Comparison of ENCODE assay signal across 1 cellular context in the genomic region with DNA sequence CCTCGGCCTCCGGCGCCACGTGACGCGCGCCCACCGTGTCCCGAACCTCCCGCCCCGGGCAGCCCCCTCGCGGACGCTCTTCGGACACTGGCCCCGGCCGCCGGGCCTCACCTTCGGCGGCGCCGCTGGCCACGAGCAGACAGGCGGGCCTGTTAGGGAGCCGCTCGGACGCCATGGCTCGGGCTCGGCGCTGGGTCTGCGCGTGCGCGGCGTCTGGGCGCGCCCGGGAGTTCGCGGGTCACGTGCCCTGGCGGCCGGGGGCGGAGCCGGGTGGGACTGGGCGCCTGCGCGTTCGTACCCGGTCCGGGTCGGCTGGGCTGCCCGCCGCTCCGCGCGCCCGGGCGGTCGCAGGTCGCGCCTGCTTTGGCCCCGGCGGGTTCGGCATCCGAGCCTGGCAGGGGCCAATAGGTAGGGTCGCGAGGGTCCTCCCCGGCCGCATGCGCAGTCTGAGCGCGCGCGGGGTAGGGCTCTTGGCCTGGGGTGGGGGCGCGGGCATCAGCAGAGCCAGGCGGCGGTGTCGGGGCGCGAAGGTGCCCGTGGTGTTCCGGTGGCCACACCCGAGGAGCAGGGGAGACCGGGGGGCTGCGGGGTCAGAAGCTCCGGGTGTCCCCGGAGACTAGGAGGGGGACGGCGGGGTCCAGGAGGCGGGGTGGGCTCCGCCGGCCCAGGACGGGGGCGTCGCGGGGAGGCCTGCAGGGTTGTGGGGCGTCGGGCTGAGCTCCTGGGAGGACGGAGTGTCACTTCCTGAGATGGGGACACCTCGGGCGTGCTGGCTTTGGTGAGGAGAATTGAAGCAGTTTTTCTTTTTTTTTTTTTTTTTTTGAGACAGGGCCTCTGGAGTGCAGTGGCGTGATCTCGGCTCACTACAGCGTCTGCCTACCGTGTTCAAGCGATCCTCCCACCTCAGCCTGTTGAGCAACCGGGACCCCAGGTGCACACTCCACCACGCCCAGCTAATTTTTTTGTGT.
A peak's percentile ranks its signal among the peaks of the same experiment; 100 is the strongest.
TF ChIP-seq lines count a peak whose summit lies in the region.

A gene with protein sequence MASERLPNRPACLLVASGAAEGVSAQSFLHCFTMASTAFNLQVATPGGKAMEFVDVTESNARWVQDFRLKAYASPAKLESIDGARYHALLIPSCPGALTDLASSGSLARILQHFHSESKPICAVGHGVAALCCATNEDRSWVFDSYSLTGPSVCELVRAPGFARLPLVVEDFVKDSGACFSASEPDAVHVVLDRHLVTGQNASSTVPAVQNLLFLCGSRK (minus strand): TSS at position 200 of the 968 bp plus-strand sequence. CDS start 25 bp downstream, at position 175.

TF ChIP-seq in K562, 482 proteins besides CTCF, POLR2A, EP300 and RAD21 (continued from another document and continues in another):
- TF ChIP-seq CC2D1A (IDR thresholded peaks at IDR 0.05) (no peak), CHD1 (IDR thresholded peaks at IDR 0.05; ENCODE audit: low read length) (no peak), KHSRP (IDR thresholded peaks at IDR 0.05) (no peak), CSDE1 (IDR thresholded peaks at IDR 0.05) (no peak), GATA2 (CRISPR knock-in tag; IDR thresholded peaks at IDR 0.05) (no peak), NFIC (IDR thresholded peaks at IDR 0.05) (peak; percentile 42; the same call in 1 of the 2 replicates), POLR2B (IDR thresholded peaks at IDR 0.05; ENCODE audit: low read depth, partially characterized antibody) (peak; percentile 61), HLTF (IDR thresholded peaks at IDR 0.05) (no peak), GTF2A2 (tag; IDR thresholded peaks at IDR 0.05) (no peak), ZNF140 (CRISPR knock-in tag; IDR thresholded peaks at IDR 0.05) (no peak), XRCC3 (IDR thresholded peaks at IDR 0.05) (no peak), KDM4B (IDR thresholded peaks at IDR 0.05; ENCODE audit: borderline replicate concordance in 2 of 2, low read depth in 1 of 2) (no peak), CREB1 (IDR thresholded peaks at IDR 0.05) (no peak), CREB1 (CRISPR knock-in tag; IDR thresholded peaks at IDR 0.05) (peak; percentile 41; the same call in 1 of the 2 replicates), SNIP1 (IDR thresholded peaks at IDR 0.05; ENCODE audit: low read depth) (no peak), ZSCAN32 (CRISPR knock-in tag; IDR thresholded peaks at IDR 0.05) (no peak), PHTF2 (CRISPR knock-in tag; IDR thresholded peaks at IDR 0.05) (no peak), ZNF830 (CRISPR knock-in tag; IDR thresholded peaks at IDR 0.05) (no peak), ZNF217 (CRISPR knock-in tag; IDR thresholded peaks at IDR 0.05) (no peak), ZNF644 (tag; IDR thresholded peaks at IDR 0.05; ENCODE audit: low read depth) (no peak), SAFB (IDR thresholded peaks at IDR 0.05; ENCODE audit: borderline replicate concordance, low read depth, low read length) (no peak), GATAD2A (IDR thresholded peaks at IDR 0.05) (no peak), TRIM24 (IDR thresholded peaks at IDR 0.05) (no peak), ZNF551 (CRISPR knock-in tag; IDR thresholded peaks at IDR 0.05) (no peak), FOXA3 (CRISPR knock-in tag; conservative IDR thresholded peaks at IDR 0.05 in 1 of 2, IDR thresholded peaks at IDR 0.05 in 1 of 2) (no peak), ZNF174 (CRISPR knock-in tag; IDR thresholded peaks at IDR 0.05) (no peak), FOXK2 (conservative IDR thresholded peaks at IDR 0.05 in 1 of 2, IDR thresholded peaks at IDR 0.05 in 1 of 2; ENCODE audit: low read depth in 2 of 2) (no peak), FUS (optimal IDR thresholded peaks at IDR 0.05; ENCODE audit: low read depth, low read length) (no peak), TEAD4 (IDR thresholded peaks at IDR 0.05; ENCODE audit: low read length) (no peak), TEAD4 (CRISPR knock-in tag; IDR thresholded peaks at IDR 0.05; ENCODE audit: borderline replicate concordance) (no peak), HDAC2 (IDR thresholded peaks at IDR 0.05) (no peak), TAF15 (IDR thresholded peaks at IDR 0.05; ENCODE audit: low read depth, low read length) (no peak), WHSC1 (IDR thresholded peaks at IDR 0.05; ENCODE audit: low read length) (no peak), ARHGAP35 (IDR thresholded peaks at IDR 0.05; ENCODE audit: partially characterized antibody) (no peak), JUN (IDR thresholded peaks at IDR 0.05; ENCODE audit: borderline replicate concordance, low read depth, low read length) (0 out of 2 replicates have a peak, but pooled peaks have one; percentile 22), JUN (CRISPR knock-in tag; IDR thresholded peaks at IDR 0.05; ENCODE audit: borderline replicate concordance) (no peak), ZNF3 (CRISPR knock-in tag; IDR thresholded peaks at IDR 0.05) (no peak), ZNF263 (CRISPR knock-in tag; IDR thresholded peaks at IDR 0.05; ENCODE audit: borderline replicate concordance) (no peak), ZNF23 (CRISPR knock-in tag; IDR thresholded peaks at IDR 0.05) (no peak), XRCC5 (IDR thresholded peaks at IDR 0.05; ENCODE audit: low read depth, low read length) (no peak), KDM5B (IDR thresholded peaks at IDR 0.05; ENCODE audit: insufficient replicate concordance, low read depth, low read length) (peak; percentile 87), ZBTB1 (CRISPR knock-in tag; IDR thresholded peaks at IDR 0.05; ENCODE audit: borderline replicate concordance, low read depth) (no peak), DPF2 (IDR thresholded peaks at IDR 0.05) (no peak), EHMT2 (IDR thresholded peaks at IDR 0.05) (no peak), HDAC6 (IDR thresholded peaks at IDR 0.05; ENCODE audit: low read depth, low read length) (no peak), RBM22 (IDR thresholded peaks at IDR 0.05; ENCODE audit: low read depth, low read length, poor library complexity, severe bottlenecking) (no peak), MYBL2 (IDR thresholded peaks at IDR 0.05; ENCODE audit: low read depth) (no peak), MYBL2 (CRISPR knock-in tag; IDR thresholded peaks at IDR 0.05; ENCODE audit: borderline replicate concordance) (no peak), KLF6 (CRISPR knock-in tag; IDR thresholded peaks at IDR 0.05; ENCODE audit: borderline replicate concordance) (no peak), YBX1 (IDR thresholded peaks at IDR 0.05) (no peak), ZNF121 (CRISPR knock-in tag; conservative IDR thresholded peaks at IDR 0.05) (no peak; the same call in 1 of the 2 replicates), ZNF253 (CRISPR knock-in tag; conservative IDR thresholded peaks at IDR 0.05) (no peak), PHF21A (IDR thresholded peaks at IDR 0.05; ENCODE audit: borderline replicate concordance, low read depth) (no peak), RBM14 (IDR thresholded peaks at IDR 0.05; ENCODE audit: borderline replicate concordance, insufficient read depth, low read depth, low read length) (no peak), ZNF780A (CRISPR knock-in tag; IDR thresholded peaks at IDR 0.05) (no peak), CBFB (CRISPR knock-in tag; IDR thresholded peaks at IDR 0.05) (no peak), PRPF4 (IDR thresholded peaks at IDR 0.05; ENCODE audit: insufficient read depth, low read depth, low read length, poor library complexity, severe bottlenecking) (no peak), CBX5 (IDR thresholded peaks at IDR 0.05; ENCODE audit: borderline replicate concordance, low read depth) (no peak), BRF1 (IDR thresholded peaks at IDR 0.05; ENCODE audit: borderline replicate concordance, extremely low read depth, insufficient read length) (no peak), DACH1 (IDR thresholded peaks at IDR 0.05; ENCODE audit: partially characterized antibody) (no peak), BHLHE40 (IDR thresholded peaks at IDR 0.05; ENCODE audit: low read length) (peak; percentile 96)
- TF ChIP-seq, protein P1, sequence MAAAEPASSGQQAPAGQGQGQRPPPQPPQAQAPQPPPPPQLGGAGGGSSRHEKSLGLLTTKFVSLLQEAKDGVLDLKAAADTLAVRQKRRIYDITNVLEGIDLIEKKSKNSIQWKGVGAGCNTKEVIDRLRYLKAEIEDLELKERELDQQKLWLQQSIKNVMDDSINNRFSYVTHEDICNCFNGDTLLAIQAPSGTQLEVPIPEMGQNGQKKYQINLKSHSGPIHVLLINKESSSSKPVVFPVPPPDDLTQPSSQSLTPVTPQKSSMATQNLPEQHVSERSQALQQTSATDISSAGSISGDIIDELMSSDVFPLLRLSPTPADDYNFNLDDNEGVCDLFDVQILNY (CRISPR knock-in tag; IDR thresholded peaks at IDR 0.05): no peak
- TF ChIP-seq, protein P2, sequence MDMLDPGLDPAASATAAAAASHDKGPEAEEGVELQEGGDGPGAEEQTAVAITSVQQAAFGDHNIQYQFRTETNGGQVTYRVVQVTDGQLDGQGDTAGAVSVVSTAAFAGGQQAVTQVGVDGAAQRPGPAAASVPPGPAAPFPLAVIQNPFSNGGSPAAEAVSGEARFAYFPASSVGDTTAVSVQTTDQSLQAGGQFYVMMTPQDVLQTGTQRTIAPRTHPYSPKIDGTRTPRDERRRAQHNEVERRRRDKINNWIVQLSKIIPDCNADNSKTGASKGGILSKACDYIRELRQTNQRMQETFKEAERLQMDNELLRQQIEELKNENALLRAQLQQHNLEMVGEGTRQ (CRISPR knock-in tag; IDR thresholded peaks at IDR 0.05): peak; percentile 91
- TF ChIP-seq, protein P3, sequence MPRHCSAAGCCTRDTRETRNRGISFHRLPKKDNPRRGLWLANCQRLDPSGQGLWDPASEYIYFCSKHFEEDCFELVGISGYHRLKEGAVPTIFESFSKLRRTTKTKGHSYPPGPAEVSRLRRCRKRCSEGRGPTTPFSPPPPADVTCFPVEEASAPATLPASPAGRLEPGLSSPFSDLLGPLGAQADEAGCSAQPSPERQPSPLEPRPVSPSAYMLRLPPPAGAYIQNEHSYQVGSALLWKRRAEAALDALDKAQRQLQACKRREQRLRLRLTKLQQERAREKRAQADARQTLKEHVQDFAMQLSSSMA (CRISPR knock-in tag; IDR thresholded peaks at IDR 0.05): no peak
- TF ChIP-seq, protein P4, sequence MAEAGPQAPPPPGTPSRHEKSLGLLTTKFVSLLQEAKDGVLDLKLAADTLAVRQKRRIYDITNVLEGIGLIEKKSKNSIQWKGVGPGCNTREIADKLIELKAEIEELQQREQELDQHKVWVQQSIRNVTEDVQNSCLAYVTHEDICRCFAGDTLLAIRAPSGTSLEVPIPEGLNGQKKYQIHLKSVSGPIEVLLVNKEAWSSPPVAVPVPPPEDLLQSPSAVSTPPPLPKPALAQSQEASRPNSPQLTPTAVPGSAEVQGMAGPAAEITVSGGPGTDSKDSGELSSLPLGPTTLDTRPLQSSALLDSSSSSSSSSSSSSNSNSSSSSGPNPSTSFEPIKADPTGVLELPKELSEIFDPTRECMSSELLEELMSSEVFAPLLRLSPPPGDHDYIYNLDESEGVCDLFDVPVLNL (CRISPR knock-in tag; IDR thresholded peaks at IDR 0.05; ENCODE audit: low read depth): no peak
- TF ChIP-seq, protein P5, sequence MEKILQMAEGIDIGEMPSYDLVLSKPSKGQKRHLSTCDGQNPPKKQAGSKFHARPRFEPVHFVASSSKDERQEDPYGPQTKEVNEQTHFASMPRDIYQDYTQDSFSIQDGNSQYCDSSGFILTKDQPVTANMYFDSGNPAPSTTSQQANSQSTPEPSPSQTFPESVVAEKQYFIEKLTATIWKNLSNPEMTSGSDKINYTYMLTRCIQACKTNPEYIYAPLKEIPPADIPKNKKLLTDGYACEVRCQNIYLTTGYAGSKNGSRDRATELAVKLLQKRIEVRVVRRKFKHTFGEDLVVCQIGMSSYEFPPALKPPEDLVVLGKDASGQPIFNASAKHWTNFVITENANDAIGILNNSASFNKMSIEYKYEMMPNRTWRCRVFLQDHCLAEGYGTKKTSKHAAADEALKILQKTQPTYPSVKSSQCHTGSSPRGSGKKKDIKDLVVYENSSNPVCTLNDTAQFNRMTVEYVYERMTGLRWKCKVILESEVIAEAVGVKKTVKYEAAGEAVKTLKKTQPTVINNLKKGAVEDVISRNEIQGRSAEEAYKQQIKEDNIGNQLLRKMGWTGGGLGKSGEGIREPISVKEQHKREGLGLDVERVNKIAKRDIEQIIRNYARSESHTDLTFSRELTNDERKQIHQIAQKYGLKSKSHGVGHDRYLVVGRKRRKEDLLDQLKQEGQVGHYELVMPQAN (IDR thresholded peaks at IDR 0.05; ENCODE audit: borderline replicate concordance): no peak
- TF ChIP-seq, protein P6, sequence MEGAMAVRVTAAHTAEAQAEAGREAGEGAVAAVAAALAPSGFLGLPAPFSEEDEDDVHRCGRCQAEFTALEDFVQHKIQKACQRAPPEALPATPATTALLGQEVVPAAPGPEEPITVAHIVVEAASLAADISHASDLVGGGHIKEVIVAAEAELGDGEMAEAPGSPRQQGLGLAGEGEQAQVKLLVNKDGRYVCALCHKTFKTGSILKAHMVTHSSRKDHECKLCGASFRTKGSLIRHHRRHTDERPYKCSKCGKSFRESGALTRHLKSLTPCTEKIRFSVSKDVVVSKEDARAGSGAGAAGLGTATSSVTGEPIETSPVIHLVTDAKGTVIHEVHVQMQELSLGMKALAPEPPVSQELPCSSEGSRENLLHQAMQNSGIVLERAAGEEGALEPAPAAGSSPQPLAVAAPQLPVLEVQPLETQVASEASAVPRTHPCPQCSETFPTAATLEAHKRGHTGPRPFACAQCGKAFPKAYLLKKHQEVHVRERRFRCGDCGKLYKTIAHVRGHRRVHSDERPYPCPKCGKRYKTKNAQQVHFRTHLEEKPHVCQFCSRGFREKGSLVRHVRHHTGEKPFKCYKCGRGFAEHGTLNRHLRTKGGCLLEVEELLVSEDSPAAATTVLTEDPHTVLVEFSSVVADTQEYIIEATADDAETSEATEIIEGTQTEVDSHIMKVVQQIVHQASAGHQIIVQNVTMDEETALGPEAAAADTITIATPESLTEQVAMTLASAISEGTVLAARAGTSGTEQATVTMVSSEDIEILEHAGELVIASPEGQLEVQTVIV (CRISPR knock-in tag; IDR thresholded peaks at IDR 0.05; ENCODE audit: borderline replicate concordance): no peak
- TF ChIP-seq, protein P7, sequence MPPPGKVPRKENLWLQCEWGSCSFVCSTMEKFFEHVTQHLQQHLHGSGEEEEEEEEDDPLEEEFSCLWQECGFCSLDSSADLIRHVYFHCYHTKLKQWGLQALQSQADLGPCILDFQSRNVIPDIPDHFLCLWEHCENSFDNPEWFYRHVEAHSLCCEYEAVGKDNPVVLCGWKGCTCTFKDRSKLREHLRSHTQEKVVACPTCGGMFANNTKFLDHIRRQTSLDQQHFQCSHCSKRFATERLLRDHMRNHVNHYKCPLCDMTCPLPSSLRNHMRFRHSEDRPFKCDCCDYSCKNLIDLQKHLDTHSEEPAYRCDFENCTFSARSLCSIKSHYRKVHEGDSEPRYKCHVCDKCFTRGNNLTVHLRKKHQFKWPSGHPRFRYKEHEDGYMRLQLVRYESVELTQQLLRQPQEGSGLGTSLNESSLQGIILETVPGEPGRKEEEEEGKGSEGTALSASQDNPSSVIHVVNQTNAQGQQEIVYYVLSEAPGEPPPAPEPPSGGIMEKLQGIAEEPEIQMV (tag; conservative IDR thresholded peaks at IDR 0.05; ENCODE audit: low read depth): no peak
